Comparison of ENCODE assay signal across 8 cellular contexts in genomic region chr15:78811124-78811824, GRCh38. TPM values are rescaled to one million over a fixed set of nuclear protein-coding genes. Genes with fewer than 3 reads are reported as not detected.
DNase-seq lines count a peak whose midpoint lies in the region; ATAC-seq and TF ChIP-seq lines count a peak whose summit lies in the region.

TSS of gene ADAMTS7 (minus strand) at chr15:78811464. CDS start at chr15:78811220, 244 bp downstream.

- H3K9ac ChIP-seq in Loucy (ENCODE audit: low read depth, low read length, poor library complexity, severe bottlenecking) (peak within 1 kb of the TSS; percentile 68), duodenal mucosa (ENCODE audit: low read depth in 1 of 2, low read length in 2 of 2) (peak within 1 kb of the TSS in 1 of 2 donors; percentile 49), liver (ENCODE audit: low read depth in 1 of 2, low read length in 2 of 2) (no peak within 1 kb of the TSS)

- H3K27me3 ChIP-seq in Loucy (ENCODE audit: insufficient read depth, low read length, poor library complexity, severe bottlenecking) (peaks cover 5% of the 10 kb centered on the region), duodenal mucosa (ENCODE audit: control insufficient read depth in 1 of 2, insufficient read depth in 2 of 2, low read length in 2 of 2) (peaks cover 21 to 31% of the 10 kb centered on the region in 2 donors), liver (ENCODE audit: control insufficient read depth in 4 of 4, insufficient read depth in 4 of 4, low read length in 3 of 4) (peaks cover 0 to 3% (median 0%) of the 10 kb centered on the region in 4 donors)

- peak within 1 kb of the TSS; percentile 84 for H3K4me2 ChIP-seq in Loucy (ENCODE audit: low read depth, low read length, poor library complexity, severe bottlenecking)

- peak; percentile 27 for DNase-seq in CD1c-positive myeloid dendritic cell (ENCODE audit: extremely low spot score)
- peak; percentile 38 for DNase-seq in activated CD4-positive, alpha-beta T cell treated with anti-CD3 and anti-CD28 coated beads, Interleukin-2, amount 50 U/mL, for 1 hour
- peak; percentile 49 for DNase-seq in stimulated activated CD4-positive, alpha-beta T cell treated with anti-CD3 and anti-CD28 coated beads, Interleukin-4, amount 100 ng/mL, for 1 hour

- no peaks in the 10 kb centered on the region for H3K36me3 ChIP-seq in Loucy (ENCODE audit: insufficient read depth, low read length)
- no peaks in the 10 kb centered on the region for H3K36me3 ChIP-seq in duodenal mucosa (ENCODE audit: control insufficient read depth in 1 of 2, insufficient read depth in 2 of 2, low read length in 2 of 2)
- no peaks in the 10 kb centered on the region for H3K36me3 ChIP-seq in liver (ENCODE audit: control insufficient read depth in 4 of 4, insufficient read depth in 3 of 4, low read depth in 1 of 4, low read length in 3 of 4)

- H3K79me2 ChIP-seq in Loucy (ENCODE audit: insufficient read depth, low read length): no peaks in the 10 kb centered on the region

- peak within 1 kb of the TSS; percentile 48 for H3K27ac ChIP-seq in duodenal mucosa (ENCODE audit: low read depth, low read length)
- H3K27ac ChIP-seq in liver (ENCODE audit: low read depth in 1 of 2, low read length in 2 of 2): peak within 1 kb of the TSS; percentile 51 to 54

- peaks cover 14% of the 10 kb centered on the region for H3K4me1 ChIP-seq in Loucy (ENCODE audit: insufficient read depth, low read length, poor library complexity, severe bottlenecking)
- H3K4me1 ChIP-seq in duodenal mucosa (ENCODE audit: control insufficient read depth in 1 of 2, insufficient read depth in 2 of 2, low read length in 2 of 2): peaks cover 4 to 8% of the 10 kb centered on the region in 2 donors
- H3K4me1 ChIP-seq in liver (ENCODE audit: control insufficient read depth in 4 of 4, insufficient read depth in 4 of 4, low read length in 3 of 4): peaks cover 0 to 6% (median 3%) of the 10 kb centered on the region in 4 donors

- ATAC-seq in GM19467 (IDR thresholded peaks at IDR 0.05; ENCODE audit: unreplicated experiment) (peak; percentile 62), GM18519 (IDR thresholded peaks at IDR 0.05; ENCODE audit: low FRiP score, unreplicated experiment) (no peak)

- H2AFZ ChIP-seq in Loucy (ENCODE audit: low read length): peak within 1 kb of the TSS; percentile 93

- no peaks in the 10 kb centered on the region for H3K9me2 ChIP-seq in Loucy (replicated peaks; ENCODE audit: low read depth, low read length)

- H3K4me3 ChIP-seq in Loucy (ENCODE audit: low read length, poor library complexity, severe bottlenecking) (peak within 1 kb of the TSS; percentile 70), duodenal mucosa (ENCODE audit: low read depth in 1 of 2, low read length in 2 of 2) (peak within 1 kb of the TSS; percentile 54), liver (ENCODE audit: low read depth in 1 of 3, low read length in 3 of 3) (peak within 1 kb of the TSS in 1 of 3 donors; percentile 66)

- TF ChIP-seq CTCF in Loucy (conservative IDR thresholded peaks at IDR 0.05; ENCODE audit: low read length) (peak; percentile 81), liver (IDR thresholded peaks at IDR 0.05; ENCODE audit: low read depth, low read length, missing input control) (peak; percentile 49)

- no peaks in the 10 kb centered on the region for H4K20me1 ChIP-seq in Loucy (ENCODE audit: insufficient read depth, low read length, poor library complexity, severe bottlenecking)

- no peak for TF ChIP-seq RAD21 in liver (IDR thresholded peaks at IDR 0.05)

- H3F3A ChIP-seq in Loucy (ENCODE audit: low read depth): no peaks in the 10 kb centered on the region

- 2% methylated on average over 73 of the region's 73 CpGs for WGBS in liver

- H3K9me3 ChIP-seq in Loucy (ENCODE audit: insufficient read depth, low read depth, low read length) (no peaks in the 10 kb centered on the region), duodenal mucosa (ENCODE audit: control insufficient read depth in 1 of 2, low read length in 2 of 2) (peaks cover 0 to 5% of the 10 kb centered on the region in 2 donors), liver (ENCODE audit: control insufficient read depth in 4 of 4, low read length in 3 of 4) (no peaks in the 10 kb centered on the region)

TF ChIP-seq in liver, 16 proteins besides CTCF, POLR2A, EP300 and RAD21:
- no peak for TF ChIP-seq FOXA2 (IDR thresholded peaks at IDR 0.05)
- no peak for TF ChIP-seq EGR1 (IDR thresholded peaks at IDR 0.05; ENCODE audit: low read depth in 2 of 2)
- TF ChIP-seq SP1 (IDR thresholded peaks at IDR 0.05): no peak

RNA-seq across cellular contexts. Expression of gene ADAMTS7, which starts in this region (rescaled TPM):
- 1 to 10 TPM; 1.3 to 2.4 TPM for total RNA-seq in liver
- polyA plus RNA-seq in liver: 1 to 10 TPM in 1 of 2 donors, under 1 TPM in 1; 0.13 to 1.2 TPM
